In the genomic region with DNA sequence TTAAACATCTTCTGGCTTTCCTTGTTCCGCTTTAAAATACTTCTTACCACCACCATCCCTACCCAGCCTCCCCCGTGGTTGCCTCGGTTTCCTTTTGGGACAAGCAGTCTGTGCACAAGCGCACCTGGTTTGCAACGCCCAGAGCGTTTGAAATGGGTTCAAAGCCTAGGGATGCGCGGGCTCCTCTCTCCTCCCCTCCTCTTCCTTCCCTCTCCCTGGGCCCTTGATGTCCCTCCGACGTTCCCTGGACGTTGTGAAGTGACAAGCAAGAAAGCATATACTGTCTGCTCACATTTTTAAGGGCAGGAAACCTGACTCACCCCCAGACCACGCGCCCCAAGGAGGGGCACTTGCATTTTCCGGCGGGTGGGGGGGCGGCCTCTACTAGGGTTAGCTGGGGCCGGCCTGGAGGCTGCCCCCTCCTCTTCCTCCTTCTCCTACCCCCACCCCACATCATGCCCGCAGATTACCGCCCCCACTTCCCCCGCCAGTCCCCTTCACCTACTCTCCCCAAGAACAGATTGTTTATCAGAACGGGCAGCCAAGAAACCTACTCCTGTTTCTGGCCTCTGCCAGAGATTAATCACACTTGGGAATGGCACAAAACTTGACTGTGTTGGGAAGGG, we compare ENCODE assay signal across 8 cellular contexts. TPM values are rescaled to one million over a fixed set of nuclear protein-coding genes. Genes with fewer than 3 reads are reported as not detected.
DNase-seq lines count a peak whose midpoint lies in the region; ATAC-seq, FAIRE-seq and TF ChIP-seq lines count a peak whose summit lies in the region.

No MANE protein-coding gene starts in this region.

- TF ChIP-seq CTCF in brain microvascular endothelial cell (IDR thresholded peaks at IDR 0.05; ENCODE audit: low read depth, low read length, missing control alignments) (no peak), natural killer cell (IDR thresholded peaks at IDR 0.05) (no peak), GM20000 (IDR thresholded peaks at IDR 0.05; ENCODE audit: extremely low read depth, missing control alignments) (no peak), GM13976 (IDR thresholded peaks at IDR 0.05; ENCODE audit: borderline replicate concordance, control extremely low read depth, extremely low read depth, insufficient read depth, missing control alignments) (no peak)

- in situ Hi-C loops in brain microvascular endothelial cell (cut with HindIII; ENCODE audit: low pct_ligation_motif_present, low sequenced_read_pairs) (no loop called here), GM13976 (cut with MboI; ENCODE audit: low sequenced_read_pairs, unreplicated experiment) (no loop called here)

- no peaks in the 10 kb centered on the region for H3K36me3 Mint-ChIP-seq in natural killer cell

- peak overlapping the region; percentile 99 for H3K27ac ChIP-seq in brain microvascular endothelial cell

- H3K4me1 Mint-ChIP-seq in natural killer cell: peaks cover 75 to 85% of the 10 kb centered on the region in 2 donors

- H3K36me3 ChIP-seq in brain microvascular endothelial cell (replicated peaks): no peaks in the 10 kb centered on the region

- H3K4me3 Mint-ChIP-seq in natural killer cell: peak overlapping the region; percentile 87

- FAIRE-seq in urothelium cell line (lab: Jason Lieb, UNC): no peak

- intact Hi-C loops in natural killer cell (cut with micrococcal nuclease): loop anchor here (5.0 kb wide), 1 partner anchor 271 kb away; no protein-coding TSS in a partner anchor

- no peaks in the 10 kb centered on the region for H3K9me3 Mint-ChIP-seq in natural killer cell

- no peaks in the 10 kb centered on the region for H3K27me3 ChIP-seq in brain microvascular endothelial cell (replicated peaks)

- DNase-seq in ELR (ENCODE audit: low read depth) (peak; percentile 77), T-helper 2 cell (peak in 3 of 5 experiments; percentile 24 to 48 (median 26)), brain microvascular endothelial cell (no peak), natural killer cell (peak; percentile 61), urothelium cell line (ENCODE audit: low spot score) (peak; percentile 58), GM20000 (ENCODE audit: low spot score) (no peak), GM13976 (ENCODE audit: low spot score) (no peak)

- peak in 1 of 3 donors; percentile 20 for ATAC-seq in natural killer cell
- ATAC-seq in HG03045 (IDR thresholded peaks at IDR 0.05; ENCODE audit: unreplicated experiment): no peak

- no peaks in the 10 kb centered on the region for H3K27me3 Mint-ChIP-seq in natural killer cell (ENCODE audit: low read depth in 2 of 2)

- H3K4me3 ChIP-seq in brain microvascular endothelial cell (ENCODE audit: low read depth, low read length): no peak overlapping the region

- peak overlapping the region; percentile 96 to 99 for H3K27ac Mint-ChIP-seq in natural killer cell

RNA-seq across cellular contexts. Expression of gene IRF2BPL, which starts 9.5 kb away (rescaled TPM):
- 10 to 100 TPM; 39.3 to 46.5 (median 46.3) TPM for total RNA-seq in natural killer cell

Comparison
In these comparisons a context has a peak if more than half of its experiments do, and no peak if none do; other contexts are left out.
1. DNase-seq: peak in ELR (single experiment), T-helper 2 cell (3 of 5), natural killer cell (single experiment) and urothelium cell line (single experiment); none in brain microvascular endothelial cell (single experiment), GM20000 (single experiment) and GM13976 (single experiment).